22 cellular contexts compared by ENCODE assay signal in the genomic region with DNA sequence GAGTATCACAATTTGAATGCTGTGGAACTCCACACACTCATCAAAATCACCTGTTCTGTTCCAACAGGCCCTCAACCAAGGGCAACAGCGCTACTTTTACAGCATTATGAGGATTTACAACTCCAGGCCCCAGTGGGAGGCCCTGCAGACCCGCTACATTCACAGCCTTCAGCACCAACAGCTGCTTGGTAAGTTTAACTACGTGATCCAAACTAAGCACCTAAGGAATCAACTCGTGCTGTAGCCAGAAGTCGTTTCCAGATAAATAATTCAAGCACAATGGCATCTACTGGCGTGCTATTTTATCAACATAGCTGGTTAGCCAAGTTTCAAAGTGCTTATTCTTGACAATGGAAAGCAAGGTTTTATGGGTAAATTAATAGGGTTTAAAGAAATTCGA. TPM values are rescaled to one million over a fixed set of nuclear protein-coding genes. Genes with fewer than 3 reads are reported as not detected.
"Had no signal": no experiment of that assay in that cellular context is flagged by ENCODE, and none has a peak within 500 bp of the region (broad histone marks: within the 10 kb centered on the region; RNA-seq: fewer than 3 reads in every experiment).

No MANE protein-coding gene starts in this region.

- H3K27ac ChIP-seq: coronary artery, gastroesophageal sphincter, lower lobe of right lung, prostate gland, suprapubic skin, upper lobe of right lung had no signal

- H3K36me3 Mint-ChIP-seq: activated naive CD4-positive, alpha-beta T cell treated with anti-CD3 and anti-CD28 coated beads, Interleukin-2, amount 50 U/mL, for 24 hours had no signal

- H3K27ac Mint-ChIP-seq: activated CD4-positive, alpha-beta T cell treated with anti-CD3 and anti-CD28 coated beads, Interleukin-2, amount 10 ng/mL, durations not matched to agents 7 days and 5 days; activated naive CD4-positive, alpha-beta T cell treated with anti-CD3 and anti-CD28 coated beads, Interleukin-2, amount 50 U/mL, for 24 hours; naive thymus-derived CD8-positive, alpha-beta T cell; T-helper 17 cell had no signal

- H3K9me3 ChIP-seq: gastroesophageal sphincter, lower lobe of right lung, prostate gland, suprapubic skin, upper lobe of right lung had no signal

- H3K4me1 ChIP-seq: lower lobe of right lung, prostate gland, suprapubic skin, upper lobe of right lung had no signal

- ATAC-seq: gastroesophageal sphincter; lower lobe of right lung; naive thymus-derived CD8-positive, alpha-beta T cell; stimulated activated naive CD8-positive, alpha-beta T cell treated with anti-CD3 and anti-CD28 coated beads, Interleukin-15, Interleukin-2, amounts not matched to agents 100 U/mL and 50 U/mL, for 24 hours; T-helper 17 cell; upper lobe of right lung had no signal

- DNase-seq: activated CD4-positive, alpha-beta T cell treated with anti-CD3 and anti-CD28 coated beads, Interleukin-2, amount 10 ng/mL, durations not matched to agents 7 days and 5 days; activated CD4-positive, CD25-positive, alpha-beta regulatory T cell; activated T-cell treated with anti-CD3 and anti-CD28 coated beads for 4 hours; central memory CD4-positive, alpha-beta T cell; effector CD4-positive, alpha-beta T cell; hippocampal formation; lower lobe of right lung; naive thymus-derived CD8-positive, alpha-beta T cell; stimulated activated CD4-positive, alpha-beta T cell treated with anti-CD3 and anti-CD28 coated beads, Interleukin-4, amount 100 ng/mL, for 1 hour; stimulated activated CD8-positive, alpha-beta memory T cell treated with anti-CD3 and anti-CD28 coated beads, Interleukin-4, amount 100 ng/mL, for 48 hours; stimulated activated naive CD8-positive, alpha-beta T cell treated with anti-CD3 and anti-CD28 coated beads, Interleukin-15, Interleukin-2, amounts not matched to agents 100 U/mL and 50 U/mL, for 24 hours; T-helper 17 cell; upper lobe of right lung had no signal

- H3K4me3 ChIP-seq: coronary artery, gastroesophageal sphincter, lower lobe of right lung, prostate gland, suprapubic skin, upper lobe of right lung had no signal

- H3K36me3 ChIP-seq: gastroesophageal sphincter, lower lobe of right lung, prostate gland, suprapubic skin, upper lobe of right lung had no signal

- H3K4me1 Mint-ChIP-seq: activated CD4-positive, alpha-beta T cell treated with anti-CD3 and anti-CD28 coated beads, Interleukin-2, amount 10 ng/mL, durations not matched to agents 7 days and 5 days; activated naive CD4-positive, alpha-beta T cell treated with anti-CD3 and anti-CD28 coated beads, Interleukin-2, amount 50 U/mL, for 24 hours; naive thymus-derived CD8-positive, alpha-beta T cell; T-helper 17 cell had no signal

- H3K27me3 ChIP-seq: gastroesophageal sphincter, suprapubic skin, upper lobe of right lung had no signal

- H3K4me3 Mint-ChIP-seq: activated CD4-positive, alpha-beta T cell treated with anti-CD3 and anti-CD28 coated beads, Interleukin-2, amount 10 ng/mL, durations not matched to agents 7 days and 5 days; activated naive CD4-positive, alpha-beta T cell treated with anti-CD3 and anti-CD28 coated beads, Interleukin-2, amount 50 U/mL, for 24 hours; naive thymus-derived CD8-positive, alpha-beta T cell; T-helper 17 cell had no signal

- H3K9me3 Mint-ChIP-seq: activated naive CD4-positive, alpha-beta T cell treated with anti-CD3 and anti-CD28 coated beads, Interleukin-2, amount 50 U/mL, for 24 hours had no signal

- FAIRE-seq: TTC549 had no signal

RNA-seq across cellular contexts. Expression of gene FAM216B, which starts 5.3 kb away (rescaled TPM):
- total RNA-seq: activated CD4-positive, alpha-beta T cell treated with anti-CD3 and anti-CD28 coated beads, Interleukin-2, amount 10 ng/mL, durations not matched to agents 7 days and 5 days; activated CD8-positive, alpha-beta memory T cell treated with anti-CD3 and anti-CD28 coated beads for 36 hours; gastroesophageal sphincter; kidney epithelial cell; mononuclear cell; naive thymus-derived CD8-positive, alpha-beta T cell; prostate gland; suprapubic skin; T-helper 17 cell; upper lobe of right lung had no signal
- polyA plus RNA-seq: naive thymus-derived CD8-positive, alpha-beta T cell had no signal
